Comparison of ENCODE assay signal across 33 cellular contexts in the genomic region with DNA sequence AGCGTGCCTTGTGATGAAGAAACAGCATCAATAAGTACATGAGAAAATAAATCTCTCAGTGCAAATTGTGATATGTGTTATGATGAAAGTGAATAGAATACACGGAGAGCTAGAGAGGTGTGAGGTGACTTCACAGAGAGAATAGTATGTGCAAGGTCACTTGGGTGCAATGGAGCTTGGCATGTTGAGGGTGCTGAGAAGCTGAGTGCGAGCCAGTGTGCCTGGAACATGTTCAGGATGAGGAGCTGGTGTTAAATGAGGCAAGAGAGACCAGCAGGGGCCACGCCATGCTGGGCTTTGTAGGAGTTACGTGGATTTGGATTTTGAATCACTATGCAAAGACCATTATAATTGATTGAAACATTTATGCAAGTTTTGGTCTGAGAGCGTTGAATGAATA.
"Had no signal": no experiment of that assay in that cellular context is flagged by ENCODE, and none has a peak within 500 bp of the region (broad histone marks: within the 10 kb centered on the region; RNA-seq: fewer than 3 reads in every experiment).

No MANE protein-coding gene starts in this region.

- H3K27ac Mint-ChIP-seq: activated CD8-positive, alpha-beta T cell treated with anti-CD3 and anti-CD28 coated beads, Interleukin-2, amount 10 ng/mL, durations not matched to agents 7 days and 5 days; activated naive CD4-positive, alpha-beta T cell treated with anti-CD3 and anti-CD28 coated beads for 36 hours; activated naive CD4-positive, alpha-beta T cell treated with anti-CD3 and anti-CD28 coated beads, Interleukin-2, amount 50 U/mL, for 72 hours; activated T-helper 1 cell treated with anti-CD3 and anti-CD28 coated beads, Interleukin-12 subunit alpha, Interleukin-12 subunit beta, Interleukin-2, Interleukin-4 antibody, amounts not matched to agents 30 ng/mL and 10 ng/mL and 1 ng/mL, durations not matched to agents 14 hours and 24 hours and 36 hours had no signal

- H3K9me3 Mint-ChIP-seq: activated naive CD4-positive, alpha-beta T cell treated with anti-CD3 and anti-CD28 coated beads for 36 hours; activated naive CD4-positive, alpha-beta T cell treated with anti-CD3 and anti-CD28 coated beads, Interleukin-2, amount 50 U/mL, for 72 hours; activated T-cell treated with anti-CD3 and anti-CD28 coated beads, Interleukin-2, amount 50 U/mL, for 4 hours; activated T-helper 1 cell treated with anti-CD3 and anti-CD28 coated beads, Interleukin-12 subunit alpha, Interleukin-12 subunit beta, Interleukin-2, Interleukin-4 antibody, amounts not matched to agents 30 ng/mL and 10 ng/mL and 1 ng/mL, durations not matched to agents 14 hours and 24 hours and 36 hours had no signal

- DNase-seq: activated CD4-positive, alpha-beta T cell treated with anti-CD3 and anti-CD28 coated beads for 1 hour; activated CD4-positive, alpha-beta T cell treated with anti-CD3 and anti-CD28 coated beads for 48 hours; activated CD4-positive, alpha-beta T cell treated with anti-CD3 and anti-CD28 coated beads, Interleukin-2, amount 50 U/mL, for 48 hours; activated CD4-positive, CD25-positive, alpha-beta regulatory T cell; activated CD8-positive, alpha-beta T cell treated with anti-CD3 and anti-CD28 coated beads, Interleukin-2, amount 10 ng/mL, durations not matched to agents 7 days and 5 days; activated gamma-delta T cell treated with Interleukin-2 at 50 U/mL for 16 hours; activated naive CD4-positive, alpha-beta T cell treated with anti-CD3 and anti-CD28 coated beads for 36 hours; activated T-cell treated with anti-CD3 and anti-CD28 coated beads, Interleukin-2, amount 50 U/mL, for 4 hours; adrenal gland; body of pancreas; caudate nucleus; cerebellar nuclear complex; Kasumi-1; KG1; MG63; NCI-H1048; NCI-H1105 treated with DMSO at 0.1 percent for 48 hours; NCI-H1436; NCI-H1694; NCI-H1930; NCI-H524 treated with DMSO at 0.1 percent for 48 hours; NCI-H748 treated with DMSO at 0.1 percent for 48 hours; NK-92 treated with Interleukin-12 subunit alpha and Interleukin-12 subunit beta, amount 100 ng/mL, for 24 hours; PC-3; Peyer's patch; RPMI8226; SW 1271; T-helper 1 cell; T-helper 2 cell; T-helper 9 cell; WERI-Rb-1 had no signal

- H3K4me3 Mint-ChIP-seq: activated CD8-positive, alpha-beta T cell treated with anti-CD3 and anti-CD28 coated beads, Interleukin-2, amount 10 ng/mL, durations not matched to agents 7 days and 5 days; activated naive CD4-positive, alpha-beta T cell treated with anti-CD3 and anti-CD28 coated beads for 36 hours; activated T-cell treated with anti-CD3 and anti-CD28 coated beads, Interleukin-2, amount 50 U/mL, for 4 hours; activated T-helper 1 cell treated with anti-CD3 and anti-CD28 coated beads, Interleukin-12 subunit alpha, Interleukin-12 subunit beta, Interleukin-2, Interleukin-4 antibody, amounts not matched to agents 30 ng/mL and 10 ng/mL and 1 ng/mL, durations not matched to agents 14 hours and 24 hours and 36 hours had no signal

- ATAC-seq: activated CD8-positive, alpha-beta T cell treated with anti-CD3 and anti-CD28 coated beads, Interleukin-2, amount 10 ng/mL, durations not matched to agents 7 days and 5 days; activated naive CD4-positive, alpha-beta T cell treated with anti-CD3 and anti-CD28 coated beads, Interleukin-2, amount 50 U/mL, for 72 hours; activated T-cell treated with anti-CD3 and anti-CD28 coated beads, Interleukin-2, amount 50 U/mL, for 4 hours; body of pancreas; PC-3 had no signal

- H3K36me3 Mint-ChIP-seq: activated naive CD4-positive, alpha-beta T cell treated with anti-CD3 and anti-CD28 coated beads, Interleukin-2, amount 50 U/mL, for 72 hours had no signal
